In genomic region chrX:72142931-72143709, GRCh38 we compare ENCODE assay signal across 1 cellular context.
TF ChIP-seq lines count a peak whose summit lies in the region.

No MANE protein-coding gene starts in this region.

TF ChIP-seq in K562, 482 proteins besides CTCF, POLR2A, EP300 and RAD21:
- no peak for TF ChIP-seq ILK (tag; IDR thresholded peaks at IDR 0.05; ENCODE audit: borderline replicate concordance, low read depth)
- no peak for TF ChIP-seq ZNF609 (CRISPR knock-in tag; IDR thresholded peaks at IDR 0.05; ENCODE audit: borderline replicate concordance)
- peak; percentile 49; the same call in 1 of the 2 replicates for TF ChIP-seq CEBPB (tag; IDR thresholded peaks at IDR 0.05)
- no peak for TF ChIP-seq CEBPG (CRISPR knock-in tag; IDR thresholded peaks at IDR 0.05)
- TF ChIP-seq CEBPG (tag; conservative IDR thresholded peaks at IDR 0.05 in 1 of 2, IDR thresholded peaks at IDR 0.05 in 1 of 2) = peak in 1 of 2 experiments; percentile 41; a peak in 2 of 4 replicates
- TF ChIP-seq TCF3 (CRISPR knock-in tag; IDR thresholded peaks at IDR 0.05) = no peak
TF ChIP-seq in K562: peak in this region for 2.
